In genomic region chr17:59331129-59331928, GRCh38 we compare ENCODE assay signal across 8 cellular contexts. TPM values are rescaled to one million over a fixed set of nuclear protein-coding genes. Genes with fewer than 3 reads are reported as not detected.
DNase-seq lines count a peak whose midpoint lies in the region; ATAC-seq and TF ChIP-seq lines count a peak whose summit lies in the region.

A gene with protein sequence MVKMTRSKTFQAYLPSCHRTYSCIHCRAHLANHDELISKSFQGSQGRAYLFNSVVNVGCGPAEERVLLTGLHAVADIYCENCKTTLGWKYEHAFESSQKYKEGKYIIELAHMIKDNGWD (plus strand): TSS chr17:59331655. CDS start chr17:59353410, 21,755 bp downstream.

- peak within 1 kb of the TSS; percentile 83 for H3K4me3 ChIP-seq in mononuclear cell (ENCODE audit: low read length)

- H3K27ac Mint-ChIP-seq in Calu3 (ENCODE audit: unreplicated experiment), result peak within 1 kb of the TSS; percentile 43

- H3K27me3 Mint-ChIP-seq in Calu3 (ENCODE audit: unreplicated experiment), result peaks cover 17% of the 10 kb centered on the region

- H3K4me1 ChIP-seq in mononuclear cell (ENCODE audit: insufficient read depth, low read length), result peaks cover 68% of the 10 kb centered on the region

- CTCF ChIA-PET in Calu3 (lab: Charles Lee), result no interaction called here

- BruUV-seq in Calu3 (replicated peaks; lab: Mats Ljungman, UMichigan), result no TSS peak

- no peak for TF ChIP-seq CTCF in Calu3 (IDR thresholded peaks at IDR 0.05; ENCODE audit: unreplicated experiment)

- TF ChIP-seq EP300 in Ishikawa (IDR thresholded peaks at IDR 0.05; ENCODE audit: borderline replicate concordance), result no peak

- DNase-seq in Calu3, result peak; percentile 92
- DNase-seq in OCI-M2 (lab: John Stamatoyannopoulos, UW; ENCODE audit: unreplicated experiment), result peak; percentile 45
- peak; percentile 85 for DNase-seq in activated T-cell treated with anti-CD3 and anti-CD28 coated beads for 48 hours (ENCODE audit: low read depth)
- DNase-seq in epithelial cell of prostate (ENCODE audit: low read depth, low spot score), result peak; percentile 72
- DNase-seq in stimulated activated CD8-positive, alpha-beta memory T cell treated with anti-CD3 and anti-CD28 coated beads, Interleukin-2, amount 100 ng/mL, for 1 hour (ENCODE audit: low read depth in 2 of 2), result peak; percentile 75 to 79

- no peak for TF ChIP-seq RAD21 in Ishikawa (IDR thresholded peaks at IDR 0.05; ENCODE audit: low read depth)

- intact Hi-C loops in Calu3 (cut with micrococcal nuclease; ENCODE audit: unreplicated experiment), result no loop called here

- peaks cover 24% of the 10 kb centered on the region for H3K36me3 Mint-ChIP-seq in Calu3 (ENCODE audit: insufficient read depth, unreplicated experiment)

- ATAC-seq in GM21529 (IDR thresholded peaks at IDR 0.05; ENCODE audit: unreplicated experiment), result peak; percentile 93

- peak within 1 kb of the TSS; percentile 16 for H3K27ac ChIP-seq in epithelial cell of prostate

- no peaks in the 10 kb centered on the region for H3K9me3 ChIP-seq in mononuclear cell (ENCODE audit: low read depth, low read length)

- peak within 1 kb of the TSS; percentile 73 for H3K4me3 Mint-ChIP-seq in Calu3 (ENCODE audit: low read depth, unreplicated experiment)

- no peaks in the 10 kb centered on the region for H3K27me3 ChIP-seq in mononuclear cell (ENCODE audit: insufficient read depth, low read length)

- H3K9me3 Mint-ChIP-seq in Calu3 (ENCODE audit: low read depth, unreplicated experiment), result no peaks in the 10 kb centered on the region

- H3K4me1 Mint-ChIP-seq in Calu3 (ENCODE audit: low read depth, unreplicated experiment), result peaks cover 17% of the 10 kb centered on the region

TF ChIP-seq in Ishikawa, 13 proteins besides CTCF, POLR2A, EP300 and RAD21:
- no peak; the same call in 1 of the 2 replicates for TF ChIP-seq MAX (IDR thresholded peaks at IDR 0.05)
- TF ChIP-seq EGR1 (IDR thresholded peaks at IDR 0.05), result peak; percentile 58; the same call in 1 of the 2 replicates
- TF ChIP-seq ZBTB7A (IDR thresholded peaks at IDR 0.05; ENCODE audit: low read depth), result peak; percentile 76; the same call in 1 of the 2 replicates

RNA-seq across cellular contexts. Expression of the gene that starts here (rescaled TPM):
- total RNA-seq in Calu3 (2022) (2.3 and 4.1 TPM in 2 replicates), mononuclear cell (70.9 TPM)

Comparison
In these comparisons a context has a peak if more than half of its experiments do, and no peak if none do; other contexts are left out.
1. Peak in every context shown above with its lines: DNase-seq, ATAC-seq, H3K4me3 ChIP-seq and H3K27ac ChIP-seq.
2. RNA of the gene that starts here (total RNA-seq): 70.9 TPM in mononuclear cell (single experiment); 2.3 to 4.1 TPM in Calu3; every median in the first group is over 10 times any median in the second.